In the genomic region with DNA sequence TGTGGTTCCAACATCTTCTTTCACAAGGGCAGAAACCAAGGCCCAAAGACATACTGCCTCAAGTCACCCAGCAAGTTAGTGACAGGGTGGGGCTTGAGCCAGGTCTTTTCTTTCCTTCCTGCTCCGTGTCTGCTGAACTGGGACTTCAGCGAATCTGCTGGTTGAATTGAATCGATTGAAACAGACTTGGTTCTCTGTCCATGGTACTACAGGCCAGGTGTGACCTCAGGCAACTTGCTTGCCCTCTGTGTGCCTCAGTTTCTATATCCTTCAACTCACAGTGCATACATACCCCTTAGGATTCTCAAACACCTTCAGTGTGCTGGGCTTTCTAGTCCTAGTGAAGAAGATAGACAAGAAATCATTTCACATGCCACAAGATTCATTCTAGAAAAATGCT, we compare ENCODE assay signal across 14 cellular contexts. TPM values are rescaled to one million over a fixed set of nuclear protein-coding genes. Genes with fewer than 3 reads are reported as not detected.
A peak's percentile ranks its signal among the peaks of the same experiment; 100 is the strongest.
DNase-seq lines count a peak whose midpoint lies in the region; ATAC-seq and TF ChIP-seq lines count a peak whose summit lies in the region.
"Had no signal": no experiment of that assay in that cellular context is flagged by ENCODE, and none has a peak within 500 bp of the region (broad histone marks: within the 10 kb centered on the region; RNA-seq: fewer than 3 reads in every experiment).

No MANE protein-coding gene starts in this region.

- no peak overlapping the region for H3K27ac ChIP-seq in liver (ENCODE audit: low read depth in 1 of 2, low read length in 2 of 2)
- H3K27ac ChIP-seq: adrenal gland, uterus had no signal

- CTCF ChIA-PET in activated CD8-positive, alpha-beta T cell treated with anti-CD3 and anti-CD28 coated beads for 36 hours (lab: Charles Lee) = no interaction called here

- DNase-seq in activated naive CD8-positive, alpha-beta T cell treated with anti-CD3 and anti-CD28 coated beads, Interleukin-2, amount 50 U/mL, for 24 hours = no peak
- DNase-seq in stimulated activated naive B cell treated with anti-CD40 and anti-IgM and Interleukin-4, amounts not matched to agents 10 μg/mL and 1 μg/mL and 100 μg/mL, for 72 hours = no peak
- DNase-seq in SIG-M5 treated with dmso at 0.1 percent for 504 hours (lab: John Stamatoyannopoulos, UW; ENCODE audit: unreplicated experiment) = no peak
- no peak for DNase-seq in activated CD8-positive, alpha-beta T cell treated with anti-CD3 and anti-CD28 coated beads for 36 hours
- DNase-seq: activated CD4-positive, CD25-positive, alpha-beta regulatory T cell treated with anti-CD3 and anti-CD28 coated beads, Interleukin-2, amount 50 U/mL, for 72 hours; adrenal gland; NCI-H446; stimulated activated CD4-positive, alpha-beta T cell treated with anti-CD3 and anti-CD28 coated beads, Interleukin-15, amount 100 ng/mL, for 24 hours; uterus had no signal

- intact Hi-C loops in activated CD8-positive, alpha-beta T cell treated with anti-CD3 and anti-CD28 coated beads for 36 hours (cut with micrococcal nuclease) = no loop called here

- no peaks in the 10 kb centered on the region for H3K36me3 Mint-ChIP-seq in activated naive CD8-positive, alpha-beta T cell
- no peaks in the 10 kb centered on the region for H3K36me3 Mint-ChIP-seq in activated naive CD8-positive, alpha-beta T cell treated with anti-CD3 and anti-CD28 coated beads, Interleukin-2, amount 50 U/mL, for 24 hours (ENCODE audit: low read depth)
- H3K36me3 Mint-ChIP-seq in stimulated activated naive B cell treated with anti-CD40 and anti-IgM and Interleukin-4, amounts not matched to agents 10 μg/mL and 1 μg/mL and 100 μg/mL, for 72 hours = peaks cover 7 to 14% of the 10 kb centered on the region in 2 donors
- no peaks in the 10 kb centered on the region for H3K36me3 Mint-ChIP-seq in activated CD8-positive, alpha-beta T cell treated with anti-CD3 and anti-CD28 coated beads for 36 hours (ENCODE audit: low read depth)

- H3K4me3 ChIP-seq in liver (ENCODE audit: low read depth in 1 of 3, low read length in 3 of 3) = no peak overlapping the region
- H3K4me3 ChIP-seq: adrenal gland, uterus had no signal

- no peak for TF ChIP-seq RAD21 in liver (IDR thresholded peaks at IDR 0.05)

- POLR2A ChIA-PET in activated CD8-positive, alpha-beta T cell treated with anti-CD3 and anti-CD28 coated beads for 36 hours (lab: Charles Lee) = no interaction called here

- 55% methylated on average over 3 of the region's 3 CpGs for WGBS in liver

- H3K4me1 ChIP-seq in liver (ENCODE audit: control insufficient read depth in 4 of 4, insufficient read depth in 4 of 4, low read length in 3 of 4) = peaks cover 8 to 25% (median 17%) of the 10 kb centered on the region in 4 donors

- H3K36me3 ChIP-seq in liver (ENCODE audit: control insufficient read depth in 4 of 4, insufficient read depth in 3 of 4, low read depth in 1 of 4, low read length in 3 of 4) = no peaks in the 10 kb centered on the region
- H3K36me3 ChIP-seq: adrenal gland, uterus had no signal

- H3K4me1 Mint-ChIP-seq in activated naive CD8-positive, alpha-beta T cell (ENCODE audit: low read depth) = peaks cover 13% of the 10 kb centered on the region
- peaks cover 18% of the 10 kb centered on the region for H3K4me1 Mint-ChIP-seq in activated naive CD8-positive, alpha-beta T cell treated with anti-CD3 and anti-CD28 coated beads, Interleukin-2, amount 50 U/mL, for 24 hours
- H3K4me1 Mint-ChIP-seq in stimulated activated naive B cell treated with anti-CD40 and anti-IgM and Interleukin-4, amounts not matched to agents 10 μg/mL and 1 μg/mL and 100 μg/mL, for 72 hours = peaks cover 53 to 80% of the 10 kb centered on the region in 2 donors
- H3K4me1 Mint-ChIP-seq in activated CD8-positive, alpha-beta T cell treated with anti-CD3 and anti-CD28 coated beads for 36 hours (ENCODE audit: low read depth) = peaks cover 13% of the 10 kb centered on the region

- H3K4me3 Mint-ChIP-seq in activated naive CD8-positive, alpha-beta T cell = peak overlapping the region; percentile 59
- no peak overlapping the region for H3K4me3 Mint-ChIP-seq in activated naive CD8-positive, alpha-beta T cell treated with anti-CD3 and anti-CD28 coated beads, Interleukin-2, amount 50 U/mL, for 24 hours
- peak overlapping the region; percentile 17 to 97 for H3K4me3 Mint-ChIP-seq in stimulated activated naive B cell treated with anti-CD40 and anti-IgM and Interleukin-4, amounts not matched to agents 10 μg/mL and 1 μg/mL and 100 μg/mL, for 72 hours
- H3K4me3 Mint-ChIP-seq in activated CD8-positive, alpha-beta T cell treated with anti-CD3 and anti-CD28 coated beads for 36 hours = no peak overlapping the region

- no peak for ATAC-seq in activated naive CD8-positive, alpha-beta T cell treated with anti-CD3 and anti-CD28 coated beads, Interleukin-2, amount 50 U/mL, for 24 hours
- ATAC-seq in stimulated activated naive B cell treated with anti-CD40 and anti-IgM and Interleukin-4, amounts not matched to agents 10 μg/mL and 1 μg/mL and 100 μg/mL, for 72 hours (replicated peaks) = no peak
- no peak for ATAC-seq in GM18861 (IDR thresholded peaks at IDR 0.05; ENCODE audit: unreplicated experiment)
- ATAC-seq in activated CD8-positive, alpha-beta T cell treated with anti-CD3 and anti-CD28 coated beads for 36 hours = no peak
- ATAC-seq: HCT116 had no signal

- no peak overlapping the region for H3K9ac ChIP-seq in liver (ENCODE audit: low read depth in 1 of 2, low read length in 2 of 2)

- H3K9me3 Mint-ChIP-seq in activated naive CD8-positive, alpha-beta T cell (ENCODE audit: low read depth) = no peaks in the 10 kb centered on the region
- no peaks in the 10 kb centered on the region for H3K9me3 Mint-ChIP-seq in activated naive CD8-positive, alpha-beta T cell treated with anti-CD3 and anti-CD28 coated beads, Interleukin-2, amount 50 U/mL, for 24 hours
- H3K9me3 Mint-ChIP-seq in stimulated activated naive B cell treated with anti-CD40 and anti-IgM and Interleukin-4, amounts not matched to agents 10 μg/mL and 1 μg/mL and 100 μg/mL, for 72 hours = no peaks in the 10 kb centered on the region
- H3K9me3 Mint-ChIP-seq in activated CD8-positive, alpha-beta T cell treated with anti-CD3 and anti-CD28 coated beads for 36 hours = no peaks in the 10 kb centered on the region

- H3K27me3 Mint-ChIP-seq in activated naive CD8-positive, alpha-beta T cell = peaks cover 2% of the 10 kb centered on the region
- H3K27me3 Mint-ChIP-seq in activated naive CD8-positive, alpha-beta T cell treated with anti-CD3 and anti-CD28 coated beads, Interleukin-2, amount 50 U/mL, for 24 hours = peaks cover 9% of the 10 kb centered on the region
- peaks cover 5 to 9% of the 10 kb centered on the region in 2 donors for H3K27me3 Mint-ChIP-seq in stimulated activated naive B cell treated with anti-CD40 and anti-IgM and Interleukin-4, amounts not matched to agents 10 μg/mL and 1 μg/mL and 100 μg/mL, for 72 hours
- peaks cover 8% of the 10 kb centered on the region for H3K27me3 Mint-ChIP-seq in activated CD8-positive, alpha-beta T cell treated with anti-CD3 and anti-CD28 coated beads for 36 hours

- H3K27me3 ChIP-seq in liver (ENCODE audit: control insufficient read depth in 4 of 4, insufficient read depth in 4 of 4, low read length in 3 of 4) = no peaks in the 10 kb centered on the region
- H3K27me3 ChIP-seq: adrenal gland had no signal

- H3K27ac Mint-ChIP-seq in activated naive CD8-positive, alpha-beta T cell = no peak overlapping the region
- no peak overlapping the region for H3K27ac Mint-ChIP-seq in activated naive CD8-positive, alpha-beta T cell treated with anti-CD3 and anti-CD28 coated beads, Interleukin-2, amount 50 U/mL, for 24 hours
- H3K27ac Mint-ChIP-seq in stimulated activated naive B cell treated with anti-CD40 and anti-IgM and Interleukin-4, amounts not matched to agents 10 μg/mL and 1 μg/mL and 100 μg/mL, for 72 hours = no peak overlapping the region
- H3K27ac Mint-ChIP-seq in activated CD8-positive, alpha-beta T cell treated with anti-CD3 and anti-CD28 coated beads for 36 hours = no peak overlapping the region

- TF ChIP-seq CTCF in liver (IDR thresholded peaks at IDR 0.05; ENCODE audit: low read depth, low read length, missing input control) = no peak
- TF ChIP-seq CTCF in activated CD8-positive, alpha-beta T cell treated with anti-CD3 and anti-CD28 coated beads for 36 hours (IDR thresholded peaks at IDR 0.05) = no peak

- no peaks in the 10 kb centered on the region for H3K9me3 ChIP-seq in liver (ENCODE audit: control insufficient read depth in 4 of 4, low read length in 3 of 4)
- H3K9me3 ChIP-seq: adrenal gland, uterus had no signal

TF ChIP-seq in PFSK-1, 5 proteins besides CTCF, POLR2A, EP300 and RAD21 (continues in another document):
- TF ChIP-seq SIN3A (IDR thresholded peaks at IDR 0.05; ENCODE audit: borderline replicate concordance, insufficient read depth, low read length) = no peak

TF ChIP-seq in liver, 16 proteins besides CTCF, POLR2A, EP300 and RAD21 (continues in another document):
- TF ChIP-seq SP1 (IDR thresholded peaks at IDR 0.05) = no peak

RNA-seq across cellular contexts. Expression of a gene that starts 2.0 kb away (rescaled TPM):
- polyA plus RNA-seq in PFSK-1 (2012; ENCODE audit: insufficient read length, low read depth) = 2.7 TPM
- total RNA-seq in liver = 1 to 10 TPM in 1 of 2 donors, under 1 TPM in 1; 0.75 to 2.5 TPM
- under 1 TPM; 0.92 to 0.93 TPM for polyA plus RNA-seq in liver
- under 1 TPM; 0.32 to 0.54 TPM for total RNA-seq in activated CD8-positive, alpha-beta T cell treated with anti-CD3 and anti-CD28 coated beads for 36 hours

RNA-seq across cellular contexts. Expression of a gene that starts 38.5 kb away (rescaled TPM):
- polyA plus RNA-seq in PFSK-1 (2012; ENCODE audit: insufficient read length, low read depth) = 88.3 TPM
- total RNA-seq in liver = 10 to 100 TPM; 28.8 to 34.6 TPM
- polyA plus RNA-seq in liver = 10 to 100 TPM in 1 of 2 donors, 1 to 10 TPM in 1; 6.5 to 22.8 TPM
- 10 to 100 TPM; 16.2 to 17.5 TPM for total RNA-seq in activated CD8-positive, alpha-beta T cell treated with anti-CD3 and anti-CD28 coated beads for 36 hours

Comparison
In these comparisons a context has a peak if more than half of its experiments do, and no peak if none do; other contexts are left out.
1. H3K4me3 Mint-ChIP-seq: peak in activated naive CD8-positive, alpha-beta T cell (single experiment) and stimulated activated naive B cell treated with anti-CD40 and anti-IgM and Interleukin-4, amounts not matched to agents 10 μg/mL and 1 μg/mL and 100 μg/mL, for 72 hours (2 of 2); none in activated naive CD8-positive, alpha-beta T cell treated with anti-CD3 and anti-CD28 coated beads, Interleukin-2, amount 50 U/mL, for 24 hours (single experiment) and activated CD8-positive, alpha-beta T cell treated with anti-CD3 and anti-CD28 coated beads for 36 hours (single experiment).